Comparison of ENCODE assay signal across 2 cellular contexts in the genomic region with DNA sequence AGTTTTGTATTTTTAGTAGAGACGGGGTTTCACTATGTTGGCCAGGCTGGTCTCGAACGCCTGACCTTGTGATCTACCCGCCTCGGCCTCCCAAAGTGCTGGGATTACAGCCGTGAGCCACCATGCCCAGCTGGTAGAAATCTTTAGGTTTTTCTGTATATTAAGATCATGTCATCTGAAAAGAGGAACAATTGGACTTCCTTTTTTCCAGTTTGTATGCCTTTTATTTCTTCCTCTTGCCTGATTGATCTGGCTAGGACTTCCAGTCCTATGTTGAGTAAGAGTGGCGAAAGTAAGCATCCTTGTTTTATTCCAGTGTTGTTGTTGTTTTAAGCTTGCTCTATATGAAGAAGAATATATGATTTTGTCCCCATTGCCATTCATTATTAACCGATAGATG.
TF ChIP-seq lines count a peak whose summit lies in the region.

No MANE protein-coding gene starts in this region.

TF ChIP-seq in A549, 52 proteins besides CTCF, POLR2A, EP300 and RAD21 (continued from another document):
- TF ChIP-seq USF2 (IDR thresholded peaks at IDR 0.05) (no peak), EHMT2 (IDR thresholded peaks at IDR 0.05; ENCODE audit: low read depth) (no peak)

TF ChIP-seq in K562, 482 proteins besides CTCF, POLR2A, EP300 and RAD21 (continued from another document):
- no peak for TF ChIP-seq PREB (CRISPR knock-in tag; IDR thresholded peaks at IDR 0.05)
- TF ChIP-seq ZNF644 (tag; IDR thresholded peaks at IDR 0.05; ENCODE audit: low read depth), result no peak
